1 cellular context compared by ENCODE assay signal in genomic region chr17:4939804-4940624, GRCh38.
A peak's percentile ranks its signal among the peaks of the same experiment; 100 is the strongest.
TF ChIP-seq lines count a peak whose summit lies in the region.

Gene RNF167, plus strand, starts transcription at chr17:4940268. Its CDS starts 642 bp downstream, at chr17:4940910.
Gene SLC25A11, minus strand, starts transcription at chr17:4940046. Its CDS starts 136 bp downstream, at chr17:4939910.

TF ChIP-seq in GM12878, 131 proteins besides CTCF, POLR2A, EP300 and RAD21 (continued from another document and continues in another):
- TF ChIP-seq ZBTB4 (CRISPR knock-in tag; IDR thresholded peaks at IDR 0.05) (no peak), PBX3 (IDR thresholded peaks at IDR 0.05; ENCODE audit: insufficient replicate concordance, low read depth, low read length) (no peak), TCF12 (IDR thresholded peaks at IDR 0.05; ENCODE audit: low read depth, low read length) (peak; percentile 17; the same call in 1 of the 2 replicates), IRF3 (IDR thresholded peaks at IDR 0.05) (no peak), NR2C2 (IDR thresholded peaks at IDR 0.05; ENCODE audit: borderline replicate concordance, control insufficient read depth, insufficient read length, low read depth) (no peak), ELK1 (IDR thresholded peaks at IDR 0.05; ENCODE audit: low read depth, low read length) (0 out of 2 replicates have a peak, but pooled peaks have one; percentile 71), CEBPB (IDR thresholded peaks at IDR 0.05; ENCODE audit: borderline replicate concordance in 1 of 2, low read depth in 2 of 2, low read length in 2 of 2) (no peak), ZNF217 (IDR thresholded peaks at IDR 0.05) (no peak; the same call in 1 of the 2 replicates), RAD51 (IDR thresholded peaks at IDR 0.05) (no peak), IRF5 (IDR thresholded peaks at IDR 0.05; ENCODE audit: borderline replicate concordance) (peak; percentile 97), ETV6 (conservative IDR thresholded peaks at IDR 0.05 in 1 of 2, IDR thresholded peaks at IDR 0.05 in 1 of 2; ENCODE audit: borderline replicate concordance in 1 of 2, low read depth in 1 of 2) (no peak), MEF2B (IDR thresholded peaks at IDR 0.05; ENCODE audit: partially characterized antibody, poor library complexity, severe bottlenecking) (peak; percentile 8), TCF3 (IDR thresholded peaks at IDR 0.05; ENCODE audit: borderline replicate concordance, insufficient read depth, low read depth, low read length) (no peak; the same call in 1 of the 2 replicates), MXI1 (IDR thresholded peaks at IDR 0.05; ENCODE audit: low read depth, low read length) (peak; percentile 89), NKRF (conservative IDR thresholded peaks at IDR 0.05) (peak; percentile 78), KLF5 (IDR thresholded peaks at IDR 0.05; ENCODE audit: partially characterized antibody) (no peak), PRDM15 (CRISPR knock-in tag; IDR thresholded peaks at IDR 0.05) (no peak), REST (IDR thresholded peaks at IDR 0.05; ENCODE audit: low read depth, low read length) (no peak), RUNX3 (IDR thresholded peaks at IDR 0.05; ENCODE audit: low read length) (no peak), NFIC (IDR thresholded peaks at IDR 0.05; ENCODE audit: low read depth, low read length) (no peak), EED (IDR thresholded peaks at IDR 0.05; ENCODE audit: low read depth) (peak; percentile 87; the same call in 1 of the 2 replicates), CBX5 (IDR thresholded peaks at IDR 0.05; ENCODE audit: low read depth) (no peak), BHLHE40 (IDR thresholded peaks at IDR 0.05; ENCODE audit: borderline replicate concordance in 1 of 2, low read depth in 2 of 2, low read length in 1 of 2) (peak; percentile 95 to 99), NRF1 (conservative IDR thresholded peaks at IDR 0.05; ENCODE audit: low read depth, low read length) (peak; percentile 87), PAX5 (IDR thresholded peaks at IDR 0.05; ENCODE audit: borderline replicate concordance, low read depth, low read length) (0 out of 2 replicates have a peak, but pooled peaks have one; percentile 34), NR2C1 (IDR thresholded peaks at IDR 0.05) (0 out of 2 replicates have a peak, but pooled peaks have one; percentile 27), GATAD2B (conservative IDR thresholded peaks at IDR 0.05; ENCODE audit: low read depth) (peak; percentile 57; the same call in 1 of the 2 replicates), CHD4 (IDR thresholded peaks at IDR 0.05) (no peak), HDAC2 (IDR thresholded peaks at IDR 0.05) (no peak), FOXM1 (IDR thresholded peaks at IDR 0.05; ENCODE audit: low read depth, low read length) (no peak), PAX8 (IDR thresholded peaks at IDR 0.05) (no peak), ZNF274 (IDR thresholded peaks at IDR 0.05; ENCODE audit: insufficient read depth, insufficient read length) (no peak), ATF2 (IDR thresholded peaks at IDR 0.05; ENCODE audit: low read length) (no peak), MLLT1 (IDR thresholded peaks at IDR 0.05) (no peak; the same call in 1 of the 2 replicates), SREBF2 (IDR thresholded peaks at IDR 0.05; ENCODE audit: low read length) (no peak), ZSCAN29 (IDR thresholded peaks at IDR 0.05) (0 out of 2 replicates have a peak, but pooled peaks have one; percentile 52), GABPA (IDR thresholded peaks at IDR 0.05; ENCODE audit: low read depth) (no peak), WRNIP1 (IDR thresholded peaks at IDR 0.05; ENCODE audit: borderline replicate concordance, low read depth, low read length) (no peak)
